ENCODE assay signal across 2 cellular contexts in the genomic region with DNA sequence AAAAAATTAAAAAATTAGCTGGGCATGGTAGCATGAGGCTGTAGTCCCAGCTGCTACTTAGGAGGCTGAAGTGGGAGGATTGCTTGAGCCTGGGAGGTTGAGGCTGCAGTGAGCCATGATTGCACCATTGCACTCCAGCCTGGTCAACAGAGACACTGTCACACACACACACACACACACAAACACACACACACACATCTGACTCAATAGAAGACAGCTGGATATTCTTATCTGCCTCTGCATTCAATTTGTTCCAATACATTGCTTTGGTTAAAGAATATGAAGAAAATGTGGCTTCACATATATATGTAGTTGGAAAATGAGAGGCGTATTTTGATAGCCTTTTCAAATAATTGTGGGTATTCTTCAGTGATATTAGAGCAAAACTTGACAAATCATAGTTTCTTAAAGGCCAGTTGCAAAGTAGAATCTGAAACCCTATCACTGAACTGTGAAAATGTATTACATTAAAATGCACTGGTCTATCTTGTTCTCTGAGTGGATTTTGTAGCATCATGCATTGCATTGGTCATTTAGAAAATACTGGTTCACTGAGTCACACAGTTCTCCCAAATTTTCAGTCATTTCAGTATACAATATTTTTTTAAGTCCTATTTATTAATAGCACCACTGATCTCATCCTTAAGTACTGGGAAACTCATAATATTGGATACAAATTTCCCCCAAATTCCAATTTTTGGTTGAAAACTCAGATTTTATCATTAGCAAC.
TF ChIP-seq lines count a peak whose summit lies in the region.

No MANE protein-coding gene starts in this region.

TF ChIP-seq in HepG2, 621 proteins besides CTCF, POLR2A, EP300 and RAD21:
- TF ChIP-seq, protein P1, sequence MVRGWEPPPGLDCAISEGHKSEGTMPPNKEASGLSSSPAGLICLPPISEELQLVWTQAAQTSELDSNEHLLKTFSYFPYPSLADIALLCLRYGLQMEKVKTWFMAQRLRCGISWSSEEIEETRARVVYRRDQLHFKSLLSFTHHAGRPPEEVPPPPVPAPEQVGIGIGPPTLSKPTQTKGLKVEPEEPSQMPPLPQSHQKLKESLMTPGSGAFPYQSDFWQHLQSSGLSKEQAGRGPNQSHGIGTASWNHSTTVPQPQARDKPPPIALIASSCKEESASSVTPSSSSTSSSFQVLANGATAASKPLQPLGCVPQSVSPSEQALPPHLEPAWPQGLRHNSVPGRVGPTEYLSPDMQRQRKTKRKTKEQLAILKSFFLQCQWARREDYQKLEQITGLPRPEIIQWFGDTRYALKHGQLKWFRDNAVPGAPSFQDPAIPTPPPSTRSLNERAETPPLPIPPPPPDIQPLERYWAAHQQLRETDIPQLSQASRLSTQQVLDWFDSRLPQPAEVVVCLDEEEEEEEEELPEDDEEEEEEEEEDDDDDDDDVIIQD (CRISPR knock-in tag; IDR thresholded peaks at IDR 0.05; ENCODE audit: low read depth): no peak
- TF ChIP-seq LRRFIP1 (CRISPR knock-in tag; conservative IDR thresholded peaks at IDR 0.05): no peak
- TF ChIP-seq ZNF770 (CRISPR knock-in tag; IDR thresholded peaks at IDR 0.05): peak; percentile 18; the same call in 1 of the 2 replicates
- TF ChIP-seq ZBTB4 (CRISPR knock-in tag; IDR thresholded peaks at IDR 0.05; ENCODE audit: borderline replicate concordance): no peak
- TF ChIP-seq ISL2 (CRISPR knock-in tag; IDR thresholded peaks at IDR 0.05): no peak

TF ChIP-seq in GM12878, 131 proteins besides CTCF, POLR2A, EP300 and RAD21:
- TF ChIP-seq MEF2B (IDR thresholded peaks at IDR 0.05; ENCODE audit: partially characterized antibody, poor library complexity, severe bottlenecking) (no peak), CBX3 (IDR thresholded peaks at IDR 0.05; ENCODE audit: borderline replicate concordance, low read depth) (no peak), ZBTB40 (IDR thresholded peaks at IDR 0.05; ENCODE audit: borderline replicate concordance) (no peak), ATF7 (IDR thresholded peaks at IDR 0.05; ENCODE audit: low read depth) (no peak), SUPT20H (IDR thresholded peaks at IDR 0.05; ENCODE audit: borderline replicate concordance, control insufficient read depth, low read depth, low read length) (no peak), EZH2 (IDR thresholded peaks at IDR 0.05; ENCODE audit: borderline replicate concordance, control insufficient read depth, low read depth, low read length) (no peak), SREBF1 (IDR thresholded peaks at IDR 0.05; ENCODE audit: low read length) (no peak), MTA3 (IDR thresholded peaks at IDR 0.05; ENCODE audit: borderline replicate concordance, low read length) (no peak), ZNF622 (IDR thresholded peaks at IDR 0.05) (no peak), ETV6 (conservative IDR thresholded peaks at IDR 0.05 in 1 of 2, IDR thresholded peaks at IDR 0.05 in 1 of 2; ENCODE audit: borderline replicate concordance in 1 of 2, low read depth in 1 of 2) (no peak), ZBTB4 (CRISPR knock-in tag; IDR thresholded peaks at IDR 0.05) (no peak), RCOR1 (conservative IDR thresholded peaks at IDR 0.05; ENCODE audit: low read depth, low read length) (no peak), SMAD1 (IDR thresholded peaks at IDR 0.05; ENCODE audit: low read depth, partially characterized antibody) (no peak), ZBTB33 (IDR thresholded peaks at IDR 0.05) (no peak), KDM1A (IDR thresholded peaks at IDR 0.05; ENCODE audit: borderline replicate concordance) (no peak), SRF (IDR thresholded peaks at IDR 0.05; ENCODE audit: low read depth in 2 of 2, low read length in 2 of 2) (no peak), GATAD2B (conservative IDR thresholded peaks at IDR 0.05; ENCODE audit: low read depth) (no peak), MEF2A (IDR thresholded peaks at IDR 0.05; ENCODE audit: insufficient read depth, low read depth, low read length) (no peak), BACH1 (IDR thresholded peaks at IDR 0.05; ENCODE audit: borderline replicate concordance) (no peak)
TF ChIP-seq in GM12878: peak in this region for 0.
